Comparison of ENCODE assay signal across 1 cellular context in genomic region chr1:165630629-165631402, GRCh38.
TF ChIP-seq lines count a peak whose summit lies in the region.

TSS of gene MGST3 (plus strand) at chr1:165631234. CDS start at chr1:165649848, 18,614 bp downstream.

TF ChIP-seq in HepG2, 621 proteins besides CTCF, POLR2A, EP300 and RAD21 (continued from another document):
- no peak for TF ChIP-seq ZHX2 (IDR thresholded peaks at IDR 0.05; ENCODE audit: low read depth)
- no peak; the same call in 1 of the 2 replicates for TF ChIP-seq ZHX2 (CRISPR knock-in tag; IDR thresholded peaks at IDR 0.05; ENCODE audit: borderline replicate concordance)
- no peak for TF ChIP-seq HDAC6 (IDR thresholded peaks at IDR 0.05; ENCODE audit: low read depth, low read length)
- 0 out of 2 replicates have a peak, but pooled peaks have one; percentile 43 for TF ChIP-seq ZC3H13 (CRISPR knock-in tag; IDR thresholded peaks at IDR 0.05)
- TF ChIP-seq ZNF577 (CRISPR knock-in tag; IDR thresholded peaks at IDR 0.05; ENCODE audit: borderline replicate concordance, low read depth), result no peak; the same call in 1 of the 2 replicates
- TF ChIP-seq IRF2 (CRISPR knock-in tag; IDR thresholded peaks at IDR 0.05), result 0 out of 2 replicates have a peak, but pooled peaks have one; percentile 36
- no peak for TF ChIP-seq HNRNPH1 (optimal IDR thresholded peaks at IDR 0.05; ENCODE audit: low read depth, low read length)
- TF ChIP-seq ATF7 (IDR thresholded peaks at IDR 0.05), result no peak
- TF ChIP-seq ATF7 (CRISPR knock-in tag; IDR thresholded peaks at IDR 0.05), result no peak
- peak; percentile 63; the same call in 1 of the 2 replicates for TF ChIP-seq ETV6 (CRISPR knock-in tag; conservative IDR thresholded peaks at IDR 0.05)
- TF ChIP-seq NCOA5 (CRISPR knock-in tag; IDR thresholded peaks at IDR 0.05), result no peak
- TF ChIP-seq ZNF766 (CRISPR knock-in tag; IDR thresholded peaks at IDR 0.05; ENCODE audit: borderline replicate concordance), result 0 out of 2 replicates have a peak, but pooled peaks have one; percentile 26
- no peak for TF ChIP-seq NR2F1 (CRISPR knock-in tag; IDR thresholded peaks at IDR 0.05)
- TF ChIP-seq ZBTB25 (CRISPR knock-in tag; IDR thresholded peaks at IDR 0.05), result peak; percentile 68; the same call in 1 of the 2 replicates
- 0 out of 2 replicates have a peak, but pooled peaks have one; percentile 62 for TF ChIP-seq STAT6 (CRISPR knock-in tag; IDR thresholded peaks at IDR 0.05; ENCODE audit: borderline replicate concordance)
- peak; percentile 50; the same call in 1 of the 2 replicates for TF ChIP-seq ZNF121 (CRISPR knock-in tag; IDR thresholded peaks at IDR 0.05)
- no peak for TF ChIP-seq NONO (IDR thresholded peaks at IDR 0.05)
- TF ChIP-seq NONO (CRISPR knock-in tag; conservative IDR thresholded peaks at IDR 0.05), result peak; percentile 82
- TF ChIP-seq FOXA1 (IDR thresholded peaks at IDR 0.05), result no peak
- TF ChIP-seq FOXA1 (CRISPR knock-in tag; IDR thresholded peaks at IDR 0.05), result no peak
- TF ChIP-seq ONECUT2 (CRISPR knock-in tag; IDR thresholded peaks at IDR 0.05), result peak; percentile 92
- TF ChIP-seq TAF15 (IDR thresholded peaks at IDR 0.05; ENCODE audit: low read depth, low read length, poor library complexity, severe bottlenecking), result no peak
- peak; percentile 55 for TF ChIP-seq ZNF883 (CRISPR knock-in tag; IDR thresholded peaks at IDR 0.05; ENCODE audit: not compliant biosample characterization)
- no peak for TF ChIP-seq RARG (CRISPR knock-in tag; IDR thresholded peaks at IDR 0.05; ENCODE audit: low read depth)
- TF ChIP-seq ZNF34 (CRISPR knock-in tag; IDR thresholded peaks at IDR 0.05; ENCODE audit: borderline replicate concordance), result no peak
- peak; percentile 59 for TF ChIP-seq RXRB (CRISPR knock-in tag; IDR thresholded peaks at IDR 0.05; ENCODE audit: borderline replicate concordance)
- TF ChIP-seq ZHX1 (CRISPR knock-in tag; IDR thresholded peaks at IDR 0.05; ENCODE audit: low read depth), result no peak; the same call in 1 of the 2 replicates
- no peak for TF ChIP-seq SCMH1 (CRISPR knock-in tag; IDR thresholded peaks at IDR 0.05; ENCODE audit: borderline replicate concordance)
- TF ChIP-seq ZBTB26 (CRISPR knock-in tag; IDR thresholded peaks at IDR 0.05; ENCODE audit: borderline replicate concordance), result no peak; the same call in 1 of the 2 replicates
- peak; percentile 61; the same call in 1 of the 2 replicates for TF ChIP-seq KDM5B (CRISPR knock-in tag; IDR thresholded peaks at IDR 0.05; ENCODE audit: borderline replicate concordance)
- peak; percentile 62 for TF ChIP-seq ZNF263 (CRISPR knock-in tag; IDR thresholded peaks at IDR 0.05)
- peak; percentile 55; the same call in 1 of the 2 replicates for TF ChIP-seq IKZF5 (CRISPR knock-in tag; IDR thresholded peaks at IDR 0.05)
- peak; percentile 60; the same call in 1 of the 2 replicates for TF ChIP-seq ZNF124 (CRISPR knock-in tag; IDR thresholded peaks at IDR 0.05)
- no peak for TF ChIP-seq FIP1L1 (IDR thresholded peaks at IDR 0.05; ENCODE audit: borderline replicate concordance, insufficient read depth, low read depth, low read length)
- TF ChIP-seq IKZF4 (CRISPR knock-in tag; IDR thresholded peaks at IDR 0.05; ENCODE audit: borderline replicate concordance, low read depth, not compliant biosample characterization), result no peak
- no peak for TF ChIP-seq ZNF567 (CRISPR knock-in tag; IDR thresholded peaks at IDR 0.05; ENCODE audit: borderline replicate concordance)
- no peak for TF ChIP-seq AKAP8 (CRISPR knock-in tag; IDR thresholded peaks at IDR 0.05)
- no peak for TF ChIP-seq ZNF713 (CRISPR knock-in tag; IDR thresholded peaks at IDR 0.05)
- no peak for TF ChIP-seq NR2F2 (IDR thresholded peaks at IDR 0.05; ENCODE audit: borderline replicate concordance, low read depth)
- TF ChIP-seq PPARG (CRISPR knock-in tag; conservative IDR thresholded peaks at IDR 0.05), result no peak
- TF ChIP-seq RBM22 (optimal IDR thresholded peaks at IDR 0.05; ENCODE audit: low read length), result no peak
